Comparison of ENCODE assay signal across 1 cellular context in the genomic region with DNA sequence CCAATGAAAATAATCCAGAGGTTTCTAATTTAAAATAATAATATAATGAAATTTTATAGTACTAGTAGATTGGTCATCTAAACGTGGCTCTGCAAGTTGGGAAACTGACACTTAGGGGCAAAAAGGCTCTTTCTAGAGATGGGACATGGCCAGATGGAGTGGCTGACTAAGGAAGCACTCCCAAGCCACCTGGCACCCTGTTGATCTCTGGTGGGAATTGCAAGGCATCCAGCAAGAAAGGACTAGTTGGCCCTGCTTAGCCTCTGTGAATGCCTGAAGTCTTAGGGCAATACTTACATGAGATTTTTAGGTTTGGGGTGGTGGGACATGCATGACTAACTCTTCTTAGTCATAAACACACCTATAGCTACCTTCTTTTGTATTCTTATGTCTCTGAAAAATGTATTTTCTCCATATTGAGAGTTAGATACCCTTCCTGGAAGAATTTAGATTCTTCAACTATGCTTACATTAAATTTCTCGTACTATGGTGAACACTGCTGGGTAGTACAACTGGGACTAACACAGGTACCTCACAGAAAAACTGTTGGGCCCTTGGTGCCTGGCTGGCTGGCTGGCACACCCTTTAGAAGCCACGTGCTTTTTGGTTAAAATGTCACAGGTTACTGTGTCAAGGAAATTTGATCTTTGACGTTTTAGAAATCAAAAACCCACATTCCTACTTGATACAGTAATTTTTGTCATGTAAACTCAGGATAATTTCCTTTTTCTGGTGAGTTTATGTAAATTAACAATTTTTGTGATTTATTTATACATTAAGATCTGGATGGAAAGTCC.
TF ChIP-seq lines count a peak whose summit lies in the region.

No MANE protein-coding gene starts in this region.

TF ChIP-seq in HCT116, 20 proteins besides CTCF, POLR2A, EP300 and RAD21:
- TF ChIP-seq, protein P1, sequence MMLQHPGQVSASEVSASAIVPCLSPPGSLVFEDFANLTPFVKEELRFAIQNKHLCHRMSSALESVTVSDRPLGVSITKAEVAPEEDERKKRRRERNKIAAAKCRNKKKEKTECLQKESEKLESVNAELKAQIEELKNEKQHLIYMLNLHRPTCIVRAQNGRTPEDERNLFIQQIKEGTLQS (IDR thresholded peaks at IDR 0.05) = no peak
- no peak for TF ChIP-seq EZH2 (IDR thresholded peaks at IDR 0.05)
- TF ChIP-seq, protein P2, sequence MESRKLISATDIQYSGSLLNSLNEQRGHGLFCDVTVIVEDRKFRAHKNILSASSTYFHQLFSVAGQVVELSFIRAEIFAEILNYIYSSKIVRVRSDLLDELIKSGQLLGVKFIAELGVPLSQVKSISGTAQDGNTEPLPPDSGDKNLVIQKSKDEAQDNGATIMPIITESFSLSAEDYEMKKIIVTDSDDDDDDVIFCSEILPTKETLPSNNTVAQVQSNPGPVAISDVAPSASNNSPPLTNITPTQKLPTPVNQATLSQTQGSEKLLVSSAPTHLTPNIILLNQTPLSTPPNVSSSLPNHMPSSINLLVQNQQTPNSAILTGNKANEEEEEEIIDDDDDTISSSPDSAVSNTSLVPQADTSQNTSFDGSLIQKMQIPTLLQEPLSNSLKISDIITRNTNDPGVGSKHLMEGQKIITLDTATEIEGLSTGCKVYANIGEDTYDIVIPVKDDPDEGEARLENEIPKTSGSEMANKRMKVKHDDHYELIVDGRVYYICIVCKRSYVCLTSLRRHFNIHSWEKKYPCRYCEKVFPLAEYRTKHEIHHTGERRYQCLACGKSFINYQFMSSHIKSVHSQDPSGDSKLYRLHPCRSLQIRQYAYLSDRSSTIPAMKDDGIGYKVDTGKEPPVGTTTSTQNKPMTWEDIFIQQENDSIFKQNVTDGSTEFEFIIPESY (IDR thresholded peaks at IDR 0.05; ENCODE audit: extremely low read depth, insufficient replicate concordance, low read length) = no peak
